Comparison of ENCODE assay signal across 10 cellular contexts in the genomic region with DNA sequence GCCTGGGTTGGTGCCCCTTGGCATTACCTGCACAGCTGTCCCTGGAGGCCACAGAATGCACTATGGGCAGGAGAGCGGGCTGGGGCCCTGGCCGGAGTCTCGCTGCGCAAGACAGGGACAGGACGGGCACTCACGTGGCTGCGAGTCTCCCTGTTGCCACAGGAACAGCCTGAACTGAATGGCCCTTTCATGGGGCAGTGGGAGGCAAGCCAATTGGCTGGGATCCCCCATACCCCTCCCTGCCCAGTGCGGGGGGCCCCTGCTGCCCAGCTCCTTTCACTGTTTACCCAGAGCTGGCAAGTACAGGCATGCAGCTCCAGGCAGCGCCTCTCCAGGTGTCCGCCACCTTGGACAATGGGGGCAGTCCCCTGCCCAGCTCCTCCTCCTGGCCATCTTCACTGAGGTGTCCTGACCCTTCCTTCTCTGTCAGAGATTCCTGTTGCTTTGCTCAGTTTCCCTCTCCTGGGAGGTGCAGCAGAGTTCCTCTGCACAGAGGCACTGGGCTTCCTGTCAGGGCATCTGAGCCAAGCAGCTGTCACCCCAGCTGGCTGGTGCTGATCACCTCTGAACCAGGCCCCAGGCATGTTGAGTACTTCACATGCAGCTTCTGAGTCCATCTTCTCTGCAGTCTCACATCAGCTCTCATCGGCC. TPM values are rescaled to one million over a fixed set of nuclear protein-coding genes. Genes with fewer than 3 reads are reported as not detected.
DNase-seq lines count a peak whose midpoint lies in the region; ATAC-seq, FAIRE-seq and TF ChIP-seq lines count a peak whose summit lies in the region.
"Had no signal": no experiment of that assay in that cellular context is flagged by ENCODE, and none has a peak within 500 bp of the region (broad histone marks: within the 10 kb centered on the region; RNA-seq: fewer than 3 reads in every experiment).

No MANE protein-coding gene starts in this region.

- H3F3A ChIP-seq in Loucy (ENCODE audit: low read depth) = no peaks in the 10 kb centered on the region

- H3K4me1 Mint-ChIP-seq in stimulated activated naive B cell treated with anti-CD40 and anti-IgM and Interleukin-4, amounts not matched to agents 10 μg/mL and 1 μg/mL and 100 μg/mL, for 72 hours = peaks cover 0 to 8% of the 10 kb centered on the region in 2 donors

- intact Hi-C loops in adrenal gland (cut with DNase I) = loop anchor here in 1 of 2 donors (5.0 kb wide), 1 partner anchor 34 kb away; the partner anchor contains the start of gene C1QTNF5
- intact Hi-C loops in kidney (cut with DNase I) = no loop called here

- H3K4me1 ChIP-seq in Loucy (ENCODE audit: insufficient read depth, low read length, poor library complexity, severe bottlenecking) (peaks cover 30% of the 10 kb centered on the region), adrenal gland (replicated peaks in 1 of 2) (peaks cover 24 to 46% of the 10 kb centered on the region in 2 donors), kidney (ENCODE audit: control insufficient read depth in 1 of 2, insufficient read depth in 1 of 2, low read depth in 1 of 2, low read length in 2 of 2) (peaks cover 26 to 42% of the 10 kb centered on the region in 2 donors)

- no peaks in the 10 kb centered on the region for H3K9me2 ChIP-seq in Loucy (replicated peaks; ENCODE audit: low read depth, low read length)

- no peaks in the 10 kb centered on the region for H3K36me3 ChIP-seq in Loucy (ENCODE audit: insufficient read depth, low read length)
- no peaks in the 10 kb centered on the region for H3K36me3 ChIP-seq in adrenal gland (replicated peaks in 1 of 2)
- H3K36me3 ChIP-seq in kidney (ENCODE audit: control insufficient read depth in 1 of 2, insufficient read depth in 2 of 2, low read length in 2 of 2) = no peaks in the 10 kb centered on the region

- H3K9me3 ChIP-seq in Loucy (ENCODE audit: insufficient read depth, low read depth, low read length) (no peaks in the 10 kb centered on the region), adrenal gland (replicated peaks in 1 of 3) (no peaks in the 10 kb centered on the region), kidney (ENCODE audit: control insufficient read depth in 1 of 2, low read length in 2 of 2) (no peaks in the 10 kb centered on the region)

- no peak overlapping the region for H2AFZ ChIP-seq in Loucy (ENCODE audit: low read length)

- DNase-seq in adrenal gland (peak in 5 of 7 donors; percentile 34 to 79 (median 64)), kidney (peak; percentile 73), substantia nigra (lab: John Stamatoyannopoulos, UW) (peak; percentile 78 to 98 (median 94)), NOMO-1 (lab: John Stamatoyannopoulos, UW; ENCODE audit: unreplicated experiment in 2 of 2) (no peak)
- no peak for DNase-seq in stimulated activated naive B cell treated with anti-CD40 and anti-IgM and Interleukin-4, amounts not matched to agents 10 μg/mL and 1 μg/mL and 100 μg/mL, for 72 hours
- DNase-seq: stimulated activated naive CD8-positive, alpha-beta T cell treated with anti-CD3 and anti-CD28 coated beads, Interleukin-15, Interleukin-2, amounts not matched to agents 100 U/mL and 50 U/mL, for 24 hours had no signal

- H3K9ac ChIP-seq in Loucy (ENCODE audit: low read depth, low read length, poor library complexity, severe bottlenecking) = peak overlapping the region; percentile 46
- peak overlapping the region in 1 of 2 donors; percentile 66 for H3K9ac ChIP-seq in kidney (ENCODE audit: low read length in 2 of 2)

- no peak for FAIRE-seq in kidney (lab: Jason Lieb, UNC)

- 66 to 72% (median 69%) methylated on average over 7 to 11 of the region's 11 CpGs for WGBS in adrenal gland, 4 donors

- no peak for TF ChIP-seq POLR2A in adrenal gland (IDR thresholded peaks at IDR 0.05)

- H3K27me3 Mint-ChIP-seq in stimulated activated naive B cell treated with anti-CD40 and anti-IgM and Interleukin-4, amounts not matched to agents 10 μg/mL and 1 μg/mL and 100 μg/mL, for 72 hours = peaks cover 5 to 10% of the 10 kb centered on the region in 2 donors

- H3K4me3 Mint-ChIP-seq in stimulated activated naive B cell treated with anti-CD40 and anti-IgM and Interleukin-4, amounts not matched to agents 10 μg/mL and 1 μg/mL and 100 μg/mL, for 72 hours = no peak overlapping the region

- no peaks in the 10 kb centered on the region for H3K79me2 ChIP-seq in Loucy (ENCODE audit: insufficient read depth, low read length)

- no peaks in the 10 kb centered on the region for H3K36me3 Mint-ChIP-seq in stimulated activated naive B cell treated with anti-CD40 and anti-IgM and Interleukin-4, amounts not matched to agents 10 μg/mL and 1 μg/mL and 100 μg/mL, for 72 hours

- H3K9me3 Mint-ChIP-seq in stimulated activated naive B cell treated with anti-CD40 and anti-IgM and Interleukin-4, amounts not matched to agents 10 μg/mL and 1 μg/mL and 100 μg/mL, for 72 hours = no peaks in the 10 kb centered on the region

- no peaks in the 10 kb centered on the region for H3K27me3 ChIP-seq in Loucy (ENCODE audit: insufficient read depth, low read length, poor library complexity, severe bottlenecking)
- no peaks in the 10 kb centered on the region for H3K27me3 ChIP-seq in adrenal gland

- peak overlapping the region; percentile 66 to 92 (median 88) for H3K27ac ChIP-seq in adrenal gland
- H3K27ac ChIP-seq in kidney (ENCODE audit: low read depth in 2 of 2, low read length in 2 of 2) = peak overlapping the region; percentile 89 to 92
- peak overlapping the region; percentile 100 for H3K27ac ChIP-seq in substantia nigra (ENCODE audit: low read depth, low read length, poor library complexity, severe bottlenecking)

- H3K4me3 ChIP-seq in Loucy (ENCODE audit: low read length, poor library complexity, severe bottlenecking) (no peak overlapping the region), adrenal gland (no peak overlapping the region), kidney (ENCODE audit: low read length in 2 of 2) (peak overlapping the region in 1 of 2 donors; percentile 42)

- no peak overlapping the region for H3K4me2 ChIP-seq in Loucy (ENCODE audit: low read depth, low read length, poor library complexity, severe bottlenecking)

- ATAC-seq in HG02884 (IDR thresholded peaks at IDR 0.05; ENCODE audit: unreplicated experiment) = no peak
- no peak for ATAC-seq in GM18520 (IDR thresholded peaks at IDR 0.05; ENCODE audit: unreplicated experiment)
- ATAC-seq in stimulated activated naive B cell treated with anti-CD40 and anti-IgM and Interleukin-4, amounts not matched to agents 10 μg/mL and 1 μg/mL and 100 μg/mL, for 72 hours (replicated peaks) = no peak
- ATAC-seq: stimulated activated naive CD8-positive, alpha-beta T cell treated with anti-CD3 and anti-CD28 coated beads, Interleukin-15, Interleukin-2, amounts not matched to agents 100 U/mL and 50 U/mL, for 24 hours had no signal

- no peaks in the 10 kb centered on the region for H4K20me1 ChIP-seq in Loucy (ENCODE audit: insufficient read depth, low read length, poor library complexity, severe bottlenecking)

- TF ChIP-seq CTCF in Loucy (conservative IDR thresholded peaks at IDR 0.05; ENCODE audit: low read length) = no peak
- no peak for TF ChIP-seq CTCF in adrenal gland (IDR thresholded peaks at IDR 0.05)
- no peak for TF ChIP-seq CTCF in kidney (IDR thresholded peaks at IDR 0.05; ENCODE audit: borderline replicate concordance, extremely low read depth, insufficient read depth)

- H3K27ac Mint-ChIP-seq in stimulated activated naive B cell treated with anti-CD40 and anti-IgM and Interleukin-4, amounts not matched to agents 10 μg/mL and 1 μg/mL and 100 μg/mL, for 72 hours = no peak overlapping the region

RNA-seq across cellular contexts. Expression of gene USP2, which starts 5.2 kb away (rescaled TPM):
- total RNA-seq in adrenal gland (10 to 100 TPM in 4 of 8 donors, 1 to 10 TPM in 4; 3.9 to 28.7 (median 13.0) TPM), kidney (30.4 TPM)
- polyA plus RNA-seq in adrenal gland (10 to 100 TPM in 1 of 3 donors, 1 to 10 TPM in 2; 4.6 to 11.8 (median 9.1) TPM), kidney (ENCODE audit: insufficient read depth, low read depth, low replicate concordance) (57.6 TPM)

RNA-seq across cellular contexts. Expression of gene MFRP, which starts 29.8 kb away (rescaled TPM):
- under 1 TPM in 1 of 8 donors, not detected in 7; under 0.01 TPM for total RNA-seq in adrenal gland
- polyA plus RNA-seq in adrenal gland = not detected
- total RNA-seq in kidney = not detected
- polyA plus RNA-seq in kidney (ENCODE audit: insufficient read depth, low read depth, low replicate concordance) = not detected
- total RNA-seq: mononuclear cell had no signal

RNA-seq across cellular contexts. Expression of gene C1QTNF5, which starts 35.6 kb away (rescaled TPM):
- 10 to 100 TPM; 10.3 to 46.9 (median 23.0) TPM for total RNA-seq in adrenal gland
- polyA plus RNA-seq in adrenal gland = 10 to 100 TPM in 2 of 3 donors, 1 to 10 TPM in 1; 1.8 to 25.9 (median 20.3) TPM
- total RNA-seq in kidney = 42.8 TPM
- 40.4 TPM for polyA plus RNA-seq in kidney (ENCODE audit: insufficient read depth, low read depth, low replicate concordance)
- total RNA-seq: mononuclear cell had no signal

RNA-seq across cellular contexts. Expression of gene RNF26, which starts 42.0 kb away (rescaled TPM):
- total RNA-seq in adrenal gland = 10 to 100 TPM in 7 of 8 donors, 1 to 10 TPM in 1; 8.9 to 28.0 (median 20.6) TPM
- 10 to 100 TPM in 2 of 3 donors, 1 to 10 TPM in 1; 9.6 to 13.0 (median 10.7) TPM for polyA plus RNA-seq in adrenal gland
- 23.5 TPM for total RNA-seq in kidney
- polyA plus RNA-seq in kidney (ENCODE audit: insufficient read depth, low read depth, low replicate concordance) = 18.2 TPM

RNA-seq across cellular contexts. Expression of gene THY1, which starts 46.6 kb away (rescaled TPM):
- total RNA-seq in adrenal gland = 10 to 100 TPM in 5 of 8 donors, 1 to 10 TPM in 3; 4.5 to 38.7 (median 18.2) TPM
- 10 to 100 TPM; 14.4 to 35.0 (median 26.2) TPM for polyA plus RNA-seq in adrenal gland
- total RNA-seq in kidney = 17.5 TPM
- 240 TPM for polyA plus RNA-seq in kidney (ENCODE audit: insufficient read depth, low read depth, low replicate concordance)

Comparison
In these comparisons a context has a peak if more than half of its experiments do, and no peak if none do; other contexts are left out.
1. DNase-seq: peak in adrenal gland (5 of 7), kidney (single experiment) and substantia nigra (49 of 49); none in NOMO-1 (0 of 2) and stimulated activated naive B cell treated with anti-CD40 and anti-IgM and Interleukin-4, amounts not matched to agents 10 μg/mL and 1 μg/mL and 100 μg/mL, for 72 hours (single experiment).
2. Peak in every context shown above with its lines, with median percentiles within 50 percentile points of each other: H3K27ac ChIP-seq.